ENCODE assay signal across 34 cellular contexts in genomic region chr2:129609224-129609623, GRCh38.
"Had no signal": no experiment of that assay in that cellular context is flagged by ENCODE, and none has a peak within 500 bp of the region (broad histone marks: within the 10 kb centered on the region; RNA-seq: fewer than 3 reads in every experiment).

No MANE protein-coding gene starts in this region.

- H3K4me3 ChIP-seq: MG63 had no signal

- H3K27me3 ChIP-seq: MG63 had no signal

- H3K9me3 ChIP-seq: MG63 had no signal

- DNase-seq: Kasumi-1, MG63, MM.1S, MV-4-11, NCI-H1048, NCI-H1092, NCI-H1092 treated with DMSO at 0.1 percent for 48 hours, NCI-H1105, NCI-H1105 treated with DMSO at 0.1 percent for 48 hours, NCI-H1417, NCI-H1417 treated with DMSO at 0.1 percent for 48 hours, NCI-H1436, NCI-H1436 treated with DMSO at 0.1 percent for 48 hours, NCI-H146, NCI-H1694, NCI-H1694 treated with DMSO at 0.1 percent for 48 hours, NCI-H187, NCI-H187 treated with DMSO at 0.1 percent for 48 hours, NCI-H1930, NCI-H2029, NCI-H2029 treated with DMSO at 0.1 percent for 48 hours, NCI-H2081, NCI-H2081 treated with DMSO at 0.1 percent for 48 hours, NCI-H2107, NCI-H2171, NCI-H2171 treated with DMSO at 0.1 percent for 48 hours, NCI-H226, NCI-H345, NCI-H446, NCI-H446 treated with DMSO at 0.1 percent for 48 hours, NCI-H510A, NCI-H510A treated with DMSO at 0.1 percent for 48 hours, NCI-H524, NCI-H524 treated with DMSO at 0.1 percent for 48 hours had no signal

- H3K36me3 ChIP-seq: MG63 had no signal
